8 cellular contexts compared by ENCODE assay signal in genomic region chr11:59615637-59616395, GRCh38.
DNase-seq lines count a peak whose midpoint lies in the region; ATAC-seq and TF ChIP-seq lines count a peak whose summit lies in the region.

TSS of gene OSBP (minus strand) at chr11:59615774. CDS start at chr11:59615664, 110 bp downstream.

- H3K4me3 Mint-ChIP-seq in activated naive CD4-positive, alpha-beta T cell treated with anti-CD3 and anti-CD28 coated beads, Interleukin-2, amount 50 U/mL, for 24 hours = peak within 1 kb of the TSS; percentile 100

- no peaks in the 10 kb centered on the region for H3K9me3 Mint-ChIP-seq in activated naive CD4-positive, alpha-beta T cell treated with anti-CD3 and anti-CD28 coated beads, Interleukin-2, amount 50 U/mL, for 24 hours

- no peaks in the 10 kb centered on the region for H3K27me3 Mint-ChIP-seq in activated naive CD4-positive, alpha-beta T cell treated with anti-CD3 and anti-CD28 coated beads, Interleukin-2, amount 50 U/mL, for 24 hours

- ATAC-seq in HG02588 (IDR thresholded peaks at IDR 0.05; ENCODE audit: unreplicated experiment) (peak; percentile 86), SK-N-SH treated with all-trans-retinoic acid at 6 μM for 48 hours (peak; percentile 93)

- peak within 1 kb of the TSS; percentile 96 for H3K27ac Mint-ChIP-seq in activated naive CD4-positive, alpha-beta T cell treated with anti-CD3 and anti-CD28 coated beads, Interleukin-2, amount 50 U/mL, for 24 hours

- H3K4me1 Mint-ChIP-seq in activated naive CD4-positive, alpha-beta T cell treated with anti-CD3 and anti-CD28 coated beads, Interleukin-2, amount 50 U/mL, for 24 hours = peaks cover 45% of the 10 kb centered on the region

- DNase-seq in NCI-H1092 (lab: John Stamatoyannopoulos, UW) (peak; percentile 100), germinal center (ENCODE audit: low spot score) (peak; percentile 98), non-pigmented ciliary epithelial cell (ENCODE audit: low read depth) (peak; percentile 100), superior temporal gyrus (ENCODE audit: extremely low spot score) (peak; percentile 100)

- peaks cover 8% of the 10 kb centered on the region for H3K36me3 Mint-ChIP-seq in activated naive CD4-positive, alpha-beta T cell treated with anti-CD3 and anti-CD28 coated beads, Interleukin-2, amount 50 U/mL, for 24 hours

- peak within 1 kb of the TSS; percentile 95 for H3K4me3 ChIP-seq in GM08714 (ENCODE audit: low read length)

TF ChIP-seq in SK-N-SH treated with all-trans-retinoic acid at 6 μM for 48 hours, 23 proteins besides CTCF, POLR2A, EP300 and RAD21:
- no peak for TF ChIP-seq RARB (CRISPR knock-in tag; IDR thresholded peaks at IDR 0.05)
- no peak for TF ChIP-seq TSHZ2 (CRISPR knock-in tag; IDR thresholded peaks at IDR 0.05)
- no peak for TF ChIP-seq ZNF565 (CRISPR knock-in tag; conservative IDR thresholded peaks at IDR 0.05; ENCODE audit: low read depth)
- TF ChIP-seq ESRRG (CRISPR knock-in tag; IDR thresholded peaks at IDR 0.05) = no peak
- TF ChIP-seq PATZ1 (CRISPR knock-in tag; IDR thresholded peaks at IDR 0.05; ENCODE audit: borderline replicate concordance) = no peak
- no peak for TF ChIP-seq SNAI2 (CRISPR knock-in tag; IDR thresholded peaks at IDR 0.05)
- TF ChIP-seq ARNTL (CRISPR knock-in tag; IDR thresholded peaks at IDR 0.05; ENCODE audit: borderline replicate concordance, low read depth) = no peak
- TF ChIP-seq CSDC2 (CRISPR knock-in tag; IDR thresholded peaks at IDR 0.05) = no peak
- no peak for TF ChIP-seq ZFP30 (CRISPR knock-in tag; IDR thresholded peaks at IDR 0.05)
- no peak for TF ChIP-seq ZFP3 (CRISPR knock-in tag; IDR thresholded peaks at IDR 0.05)
- TF ChIP-seq CSRNP3 (CRISPR knock-in tag; IDR thresholded peaks at IDR 0.05) = no peak
- TF ChIP-seq GLIS3 (CRISPR knock-in tag; IDR thresholded peaks at IDR 0.05) = no peak
- TF ChIP-seq POU6F1 (CRISPR knock-in tag; IDR thresholded peaks at IDR 0.05; ENCODE audit: borderline replicate concordance, low read depth) = no peak
- no peak for TF ChIP-seq ZC3H10 (CRISPR knock-in tag; IDR thresholded peaks at IDR 0.05)
- no peak for TF ChIP-seq CREB5 (CRISPR knock-in tag; IDR thresholded peaks at IDR 0.05; ENCODE audit: low read depth)

Comparison
In these comparisons a context has a peak if more than half of its experiments do, and no peak if none do; other contexts are left out.
1. Peak in every context shown above with its lines: DNase-seq, ATAC-seq and H3K4me3 ChIP-seq.